ENCODE assay signal across 36 cellular contexts in genomic region chr15:101514318-101514717, GRCh38.
"Had no signal": no experiment of that assay in that cellular context is flagged by ENCODE, and none has a peak within 500 bp of the region (broad histone marks: within the 10 kb centered on the region; RNA-seq: fewer than 3 reads in every experiment).

No MANE protein-coding gene starts in this region.

- H3K4me1 Mint-ChIP-seq: activated CD4-positive, alpha-beta memory T cell treated with anti-CD3 and anti-CD28 coated beads, Interleukin-2, amount 10 ng/mL, durations not matched to agents 7 days and 5 days; activated CD4-positive, alpha-beta T cell treated with anti-CD3 and anti-CD28 coated beads for 36 hours; activated CD4-positive, alpha-beta T cell treated with anti-CD3 and anti-CD28 coated beads, Interleukin-2, amount 10 ng/mL, durations not matched to agents 7 days and 5 days; activated CD8-positive, alpha-beta memory T cell treated with anti-CD3 and anti-CD28 coated beads, Interleukin-2, amount 10 ng/mL, durations not matched to agents 7 days and 5 days; activated naive CD8-positive, alpha-beta T cell treated with anti-CD3 and anti-CD28 coated beads for 36 hours; brain; central memory CD8-positive, alpha-beta T cell; WTC11 had no signal

- H3K4me3 ChIP-seq: adrenal gland, ascending aorta, cardiac muscle cell had no signal

- DNase-seq: activated CD4-positive, alpha-beta memory T cell treated with anti-CD3 and anti-CD28 coated beads, Interleukin-2, amount 10 ng/mL, durations not matched to agents 7 days and 5 days; activated CD4-positive, alpha-beta T cell treated with anti-CD3 and anti-CD28 coated beads for 1 hour; activated CD4-positive, alpha-beta T cell treated with anti-CD3 and anti-CD28 coated beads for 36 hours; activated CD4-positive, alpha-beta T cell treated with anti-CD3 and anti-CD28 coated beads for 48 hours; activated CD4-positive, alpha-beta T cell treated with anti-CD3 and anti-CD28 coated beads, Interleukin-2, amount 10 ng/mL, durations not matched to agents 7 days and 5 days; activated CD4-positive, alpha-beta T cell treated with anti-CD3 and anti-CD28 coated beads, Interleukin-2, amount 50 U/mL, for 48 hours; activated CD4-positive, CD25-positive, alpha-beta regulatory T cell; activated CD8-positive, alpha-beta memory T cell treated with anti-CD3 and anti-CD28 coated beads for 24 hours; activated CD8-positive, alpha-beta memory T cell treated with anti-CD3 and anti-CD28 coated beads, Interleukin-2, amount 10 ng/mL, durations not matched to agents 7 days and 5 days; activated CD8-positive, alpha-beta memory T cell treated with anti-CD3 and anti-CD28 coated beads, Interleukin-2, amount 50 U/mL, for 48 hours; activated CD8-positive, alpha-beta T cell treated with anti-CD3 and anti-CD28 coated beads, Interleukin-2, amount 10 ng/mL, durations not matched to agents 7 days and 5 days; activated gamma-delta T cell treated with Interleukin-2 at 50 U/mL for 16 hours; activated naive CD4-positive, alpha-beta T cell; activated naive CD4-positive, alpha-beta T cell treated with anti-CD3 and anti-CD28 coated beads for 36 hours; activated naive CD4-positive, alpha-beta T cell treated with anti-CD3 and anti-CD28 coated beads, Interleukin-2, amount 50 U/mL, for 16 hours; activated naive CD8-positive, alpha-beta T cell treated with anti-CD3 and anti-CD28 coated beads for 36 hours; activated T-cell treated with anti-CD3 and anti-CD28 coated beads, Interleukin-2, amount 50 U/mL, for 24 hours; activated T-cell treated with anti-CD3 and anti-CD28 coated beads, Interleukin-2, amount 50 U/mL, for 48 hours; amniotic stem cell; caudate nucleus; cerebellar nuclear complex; T-helper 1 cell; T-helper 2 cell; T-helper 9 cell; WERI-Rb-1 had no signal

- H3K4me1 ChIP-seq: adrenal gland, ascending aorta had no signal

- FAIRE-seq: bronchial epithelial cell had no signal

- H3K36me3 Mint-ChIP-seq: activated CD8-positive, alpha-beta memory T cell treated with anti-CD3 and anti-CD28 coated beads, Interleukin-2, amount 10 ng/mL, durations not matched to agents 7 days and 5 days; brain had no signal

- H3K27ac Mint-ChIP-seq: activated CD4-positive, alpha-beta memory T cell treated with anti-CD3 and anti-CD28 coated beads, Interleukin-2, amount 10 ng/mL, durations not matched to agents 7 days and 5 days; activated CD4-positive, alpha-beta T cell treated with anti-CD3 and anti-CD28 coated beads for 36 hours; activated CD4-positive, alpha-beta T cell treated with anti-CD3 and anti-CD28 coated beads, Interleukin-2, amount 10 ng/mL, durations not matched to agents 7 days and 5 days; activated CD8-positive, alpha-beta memory T cell treated with anti-CD3 and anti-CD28 coated beads, Interleukin-2, amount 10 ng/mL, durations not matched to agents 7 days and 5 days; activated CD8-positive, alpha-beta T cell treated with anti-CD3 and anti-CD28 coated beads, Interleukin-2, amount 10 ng/mL, durations not matched to agents 7 days and 5 days; activated naive CD4-positive, alpha-beta T cell treated with anti-CD3 and anti-CD28 coated beads for 36 hours; activated naive CD4-positive, alpha-beta T cell treated with anti-CD3 and anti-CD28 coated beads, Interleukin-2, amount 50 U/mL, for 72 hours; activated naive CD8-positive, alpha-beta T cell treated with anti-CD3 and anti-CD28 coated beads for 36 hours; activated T-cell treated with anti-CD3 and anti-CD28 coated beads, Interleukin-2, amount 50 U/mL, for 24 hours; brain; T-helper 1 cell treated with Interleukin-12 subunit alpha and Interleukin-12 subunit beta and Interleukin-4 antibody, amounts not matched to agents 30 μg/mL and 1 μg/mL, for 36 hours; T-helper 2 cell treated with Interferon-gamma antibody and Interleukin-4, amounts not matched to agents 5 μg/mL and 100 μg/mL, for 36 hours; WTC11 had no signal

- H3K4me3 Mint-ChIP-seq: activated CD4-positive, alpha-beta memory T cell treated with anti-CD3 and anti-CD28 coated beads, Interleukin-2, amount 10 ng/mL, durations not matched to agents 7 days and 5 days; activated CD4-positive, alpha-beta T cell treated with anti-CD3 and anti-CD28 coated beads for 36 hours; activated CD4-positive, alpha-beta T cell treated with anti-CD3 and anti-CD28 coated beads, Interleukin-2, amount 10 ng/mL, durations not matched to agents 7 days and 5 days; activated CD8-positive, alpha-beta memory T cell treated with anti-CD3 and anti-CD28 coated beads, Interleukin-2, amount 10 ng/mL, durations not matched to agents 7 days and 5 days; activated CD8-positive, alpha-beta T cell treated with anti-CD3 and anti-CD28 coated beads, Interleukin-2, amount 10 ng/mL, durations not matched to agents 7 days and 5 days; activated naive CD4-positive, alpha-beta T cell treated with anti-CD3 and anti-CD28 coated beads for 36 hours; activated naive CD8-positive, alpha-beta T cell treated with anti-CD3 and anti-CD28 coated beads for 36 hours; activated T-cell treated with anti-CD3 and anti-CD28 coated beads, Interleukin-2, amount 50 U/mL, for 24 hours; brain; central memory CD8-positive, alpha-beta T cell; T-helper 1 cell treated with Interleukin-12 subunit alpha and Interleukin-12 subunit beta and Interleukin-4 antibody, amounts not matched to agents 30 μg/mL and 1 μg/mL, for 36 hours; T-helper 2 cell treated with Interferon-gamma antibody and Interleukin-4, amounts not matched to agents 5 μg/mL and 100 μg/mL, for 36 hours; WTC11 had no signal

- H3K27me3 ChIP-seq: adrenal gland, ascending aorta, cardiac muscle cell had no signal

- H3K36me3 ChIP-seq: adrenal gland, ascending aorta, cardiac muscle cell, WERI-Rb-1 had no signal

- ATAC-seq: activated CD4-positive, alpha-beta T cell treated with anti-CD3 and anti-CD28 coated beads for 36 hours; activated CD4-positive, CD25-positive, alpha-beta regulatory T cell treated with anti-CD3 and anti-CD28 coated beads, Interleukin-2, amount 50 U/mL, for 24 hours; activated CD8-positive, alpha-beta memory T cell treated with anti-CD3 and anti-CD28 coated beads, Interleukin-2, amount 10 ng/mL, durations not matched to agents 7 days and 5 days; activated CD8-positive, alpha-beta T cell treated with anti-CD3 and anti-CD28 coated beads, Interleukin-2, amount 10 ng/mL, durations not matched to agents 7 days and 5 days; activated naive CD4-positive, alpha-beta T cell treated with anti-CD3 and anti-CD28 coated beads, Interleukin-2, amount 50 U/mL, for 72 hours; WTC11 had no signal

- H3K27ac ChIP-seq: adrenal gland, ascending aorta, cardiac muscle cell, WERI-Rb-1 had no signal
